8 cellular contexts compared by ENCODE assay signal in genomic region chr4:152679414-152680281, GRCh38. TPM values are rescaled to one million over a fixed set of nuclear protein-coding genes. Genes with fewer than 3 reads are reported as not detected.
DNase-seq lines count a peak whose midpoint lies in the region; ATAC-seq and TF ChIP-seq lines count a peak whose summit lies in the region.

A gene with protein sequence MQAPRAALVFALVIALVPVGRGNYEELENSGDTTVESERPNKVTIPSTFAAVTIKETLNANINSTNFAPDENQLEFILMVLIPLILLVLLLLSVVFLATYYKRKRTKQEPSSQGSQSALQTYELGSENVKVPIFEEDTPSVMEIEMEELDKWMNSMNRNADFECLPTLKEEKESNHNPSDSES (minus strand): TSS chr4:152679997. CDS start chr4:152679933, 64 bp downstream.

- H3K79me2 ChIP-seq in ACC112 (ENCODE audit: control insufficient read depth, insufficient read depth, low read length, unreplicated experiment): no peaks in the 10 kb centered on the region

- peak within 1 kb of the TSS; percentile 79 for H3K4me3 ChIP-seq in ACC112 (ENCODE audit: low read depth, low read length)

- no peaks in the 10 kb centered on the region for H3K36me3 ChIP-seq in ACC112 (ENCODE audit: insufficient read depth, low read length)

- peak; percentile 63 for ATAC-seq in GM18517 (IDR thresholded peaks at IDR 0.05; ENCODE audit: unreplicated experiment)
- ATAC-seq in HG03039 (IDR thresholded peaks at IDR 0.05; ENCODE audit: unreplicated experiment): peak; percentile 48

- H3K4me1 ChIP-seq in ACC112 (ENCODE audit: control insufficient read depth, insufficient read depth, low read length, unreplicated experiment): peaks cover 12% of the 10 kb centered on the region

- no peak for TF ChIP-seq POLR2A in erythroblast (IDR thresholded peaks at IDR 0.05; ENCODE audit: low read length)

- DNase-seq in NOMO-1 treated with DMSO at 0.1 percent for 48 hours (lab: John Stamatoyannopoulos, UW; ENCODE audit: unreplicated experiment) (peak; percentile 99), erythroblast (lab: John Stamatoyannopoulos, UW) (peak; percentile 51 to 56), myocyte (ENCODE audit: low read depth) (peak; percentile 55)
- peak; percentile 84 for DNase-seq in activated CD8-positive, alpha-beta memory T cell treated with anti-CD3 and anti-CD28 coated beads, Interleukin-2, amount 50 U/mL, for 48 hours
- DNase-seq in stimulated activated CD8-positive, alpha-beta memory T cell treated with anti-CD3 and anti-CD28 coated beads, Interleukin-7, amount 100 ng/mL, for 1 hour (ENCODE audit: low read depth in 2 of 2): peak; percentile 30 to 32

- no peaks in the 10 kb centered on the region for H3K27me3 ChIP-seq in ACC112 (ENCODE audit: insufficient read depth, low read length)

- H2AFZ ChIP-seq in ACC112 (ENCODE audit: low read length, unreplicated experiment): peak within 1 kb of the TSS; percentile 86

- H3K27ac ChIP-seq in ACC112 (ENCODE audit: low read depth, low read length): peak within 1 kb of the TSS; percentile 41

RNA-seq across cellular contexts. Expression of the gene that starts here (rescaled TPM):
- total RNA-seq in myocyte: 0.10 and 0.24 TPM in 2 replicates
- polyA plus RNA-seq in myocyte (2012): 0.20 TPM

Comparison
In these comparisons a context has a peak if more than half of its experiments do, and no peak if none do; other contexts are left out.
1. Peak in every context shown above with its lines: DNase-seq, ATAC-seq, H3K4me3 ChIP-seq and H3K27ac ChIP-seq.
2. Peak in DNase-seq in myocyte; RNA of the gene not detected or under 1 TPM.
3. DNase-seq: peak in every context shown above with its lines; median percentile 99 in NOMO-1 treated with DMSO at 0.1 percent for 48 hours; 84 in activated CD8-positive, alpha-beta memory T cell treated with anti-CD3 and anti-CD28 coated beads, Interleukin-2, amount 50 U/mL, for 48 hours; 55 in myocyte; 54 in erythroblast; 31 in stimulated activated CD8-positive, alpha-beta memory T cell treated with anti-CD3 and anti-CD28 coated beads, Interleukin-7, amount 100 ng/mL, for 1 hour.